21 cellular contexts compared by ENCODE assay signal in the genomic region with DNA sequence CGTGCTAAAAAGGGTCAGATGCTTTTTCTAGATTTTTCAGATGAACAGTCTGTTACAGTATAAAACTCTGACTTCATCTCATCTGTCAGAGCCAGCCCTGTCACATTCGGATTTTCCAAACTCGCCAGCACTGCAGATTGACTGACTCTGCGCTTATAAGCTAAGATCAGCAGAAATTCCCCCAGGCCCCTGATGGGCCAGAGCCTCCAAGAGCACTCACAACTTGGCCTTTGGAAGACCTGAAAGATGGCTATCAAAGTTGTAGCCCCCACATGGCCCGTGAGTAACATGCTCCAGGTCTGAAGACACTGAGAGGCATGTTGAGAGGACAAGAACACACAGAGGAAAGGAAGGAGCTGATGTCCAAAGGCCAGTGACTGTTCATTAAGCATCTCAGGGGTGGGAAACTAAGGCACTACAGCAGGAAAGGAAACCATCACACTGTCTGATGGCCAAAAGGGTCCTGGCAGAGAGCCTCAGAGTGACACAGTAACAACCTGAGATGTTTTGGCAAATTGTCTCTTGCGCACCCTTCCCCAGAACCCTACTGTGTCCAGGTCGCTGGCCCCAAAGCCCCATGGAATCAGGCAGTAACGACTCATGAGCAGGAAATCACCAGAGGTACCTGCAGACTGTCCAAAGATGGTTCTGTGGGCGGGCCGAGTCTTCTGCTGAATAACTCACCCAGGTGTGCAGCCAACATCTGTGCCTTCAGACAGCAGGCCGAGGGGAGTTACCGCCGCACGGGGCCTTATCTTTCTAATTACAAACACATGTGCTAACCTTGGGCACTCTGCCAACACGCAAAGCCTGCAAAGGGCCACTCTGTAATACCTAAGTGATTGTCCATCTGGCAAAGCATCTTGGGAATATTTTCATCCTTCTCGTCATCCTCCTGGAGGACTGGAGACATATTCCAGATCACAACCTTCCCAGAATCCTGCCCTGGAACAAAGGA. TPM values are rescaled to one million over a fixed set of nuclear protein-coding genes. Genes with fewer than 3 reads are reported as not detected.
A peak's percentile ranks its signal among the peaks of the same experiment; 100 is the strongest.
DNase-seq lines count a peak whose midpoint lies in the region; ATAC-seq and TF ChIP-seq lines count a peak whose summit lies in the region.
"Had no signal": no experiment of that assay in that cellular context is flagged by ENCODE, and none has a peak within 500 bp of the region (broad histone marks: within the 10 kb centered on the region; RNA-seq: fewer than 3 reads in every experiment).

No MANE protein-coding gene starts in this region.

- no peak overlapping the region for H3K9ac ChIP-seq in colonic mucosa (ENCODE audit: low read depth in 2 of 2, low read length in 2 of 2)
- H3K9ac ChIP-seq: KMS-11 had no signal

- H3K36me3 ChIP-seq in colonic mucosa = peaks cover 4% of the 10 kb centered on the region

- H3K4me3 Mint-ChIP-seq in mesothelial cell of epicardium = no peak overlapping the region
- H3K4me3 Mint-ChIP-seq: activated CD8-positive, alpha-beta T cell treated with anti-CD3 and anti-CD28 coated beads, Interleukin-2, amount 10 ng/mL, durations not matched to agents 7 days and 5 days; activated T-helper 17 cell treated with anti-CD3 and anti-CD28 coated beads, Interleukin-2, amount 50 U/mL, for 72 hours; B cell had no signal

- no peak for TF ChIP-seq CTCF in colonic mucosa (IDR thresholded peaks at IDR 0.05)
- no peak for TF ChIP-seq CTCF in mesothelial cell of epicardium (IDR thresholded peaks at IDR 0.05; ENCODE audit: unreplicated experiment)

- no peaks in the 10 kb centered on the region for H3K27me3 Mint-ChIP-seq in mesothelial cell of epicardium (ENCODE audit: low read depth)
- H3K27me3 Mint-ChIP-seq: activated T-helper 17 cell treated with anti-CD3 and anti-CD28 coated beads, Interleukin-2, amount 50 U/mL, for 72 hours; B cell; progenitor cell of endocrine pancreas had no signal

- peak; percentile 2 for DNase-seq in DMS 273 treated with DMSO at 0.1 percent for 48 hours (lab: John Stamatoyannopoulos, UW)
- peak; percentile 72 for DNase-seq in NCI-H2227 (lab: John Stamatoyannopoulos, UW; ENCODE audit: unreplicated experiment)
- DNase-seq in colonic mucosa = peak; percentile 24
- DNase-seq in mesothelial cell of epicardium (ENCODE audit: low spot score in 2 of 2, unreplicated experiment in 2 of 2) = peak; percentile 38 to 72
- DNase-seq in sciatic nerve (ENCODE audit: low spot score) = no peak
- DNase-seq in NCI-H2196 (lab: John Stamatoyannopoulos, UW; ENCODE audit: unreplicated experiment) = no peak
- no peak for DNase-seq in epidermal melanocyte (ENCODE audit: insufficient read length, low spot score)
- DNase-seq in activated T-cell treated with anti-CD3 and anti-CD28 coated beads, Interleukin-2, amount 50 U/mL, for 1 hour = no peak
- DNase-seq: activated CD8-positive, alpha-beta T cell treated with anti-CD3 and anti-CD28 coated beads, Interleukin-2, amount 10 ng/mL, durations not matched to agents 7 days and 5 days; cortex of kidney; kidney glomerular epithelial cell; NCI-H1436 treated with DMSO at 0.1 percent for 48 hours; NCI-H510A treated with DMSO at 0.1 percent for 48 hours had no signal

- no peaks in the 10 kb centered on the region for H3K9me3 ChIP-seq in colonic mucosa
- H3K9me3 ChIP-seq: Peyer's patch had no signal

- H3K9me3 Mint-ChIP-seq in mesothelial cell of epicardium = no peaks in the 10 kb centered on the region
- H3K9me3 Mint-ChIP-seq: activated T-helper 17 cell treated with anti-CD3 and anti-CD28 coated beads, Interleukin-2, amount 50 U/mL, for 72 hours had no signal

- intact Hi-C loops in colonic mucosa (cut with DNase I) (no loop called here), sciatic nerve (cut with DNase I) (no loop called here)

- no peak overlapping the region for H3K4me3 ChIP-seq in colonic mucosa
- H3K4me3 ChIP-seq: Peyer's patch had no signal

- H3K4me1 Mint-ChIP-seq in mesothelial cell of epicardium = peaks cover 25% of the 10 kb centered on the region

- peak overlapping the region; percentile 61 for H3K27ac Mint-ChIP-seq in mesothelial cell of epicardium
- H3K27ac Mint-ChIP-seq: activated CD8-positive, alpha-beta T cell treated with anti-CD3 and anti-CD28 coated beads, Interleukin-2, amount 10 ng/mL, durations not matched to agents 7 days and 5 days; activated T-helper 17 cell treated with anti-CD3 and anti-CD28 coated beads, Interleukin-2, amount 50 U/mL, for 72 hours; B cell; progenitor cell of endocrine pancreas had no signal

- H3K27me3 ChIP-seq in colonic mucosa = no peaks in the 10 kb centered on the region
- H3K27me3 ChIP-seq: Peyer's patch had no signal

- peaks cover 10% of the 10 kb centered on the region for H3K36me3 Mint-ChIP-seq in mesothelial cell of epicardium

- no peak for ATAC-seq in sciatic nerve
- ATAC-seq: activated CD8-positive, alpha-beta T cell treated with anti-CD3 and anti-CD28 coated beads, Interleukin-2, amount 10 ng/mL, durations not matched to agents 7 days and 5 days; activated T-helper 17 cell treated with anti-CD3 and anti-CD28 coated beads, Interleukin-2, amount 50 U/mL, for 72 hours; esophagus mucosa had no signal

- no peaks in the 10 kb centered on the region for H3K4me1 ChIP-seq in colonic mucosa
- H3K4me1 ChIP-seq: Peyer's patch had no signal

- H3K27ac ChIP-seq in colonic mucosa = no peak overlapping the region
- H3K27ac ChIP-seq: HL-60, KMS-11, Peyer's patch, VCaP had no signal

RNA-seq across cellular contexts. Expression of a gene that starts 23.6 kb away (rescaled TPM):
- total RNA-seq in colonic mucosa = 10 to 100 TPM; 22.3 to 41.5 TPM
- total RNA-seq in mesothelial cell of epicardium = 34.6 to 38.2 TPM (median 34.9 TPM) in 3 replicates
- total RNA-seq in sciatic nerve = 26.2 TPM

RNA-seq across cellular contexts. Expression of a gene that starts 24.4 kb away (rescaled TPM):
- total RNA-seq in colonic mucosa (10 to 100 TPM; 16.1 to 24.7 TPM), mesothelial cell of epicardium (17.9 to 21.9 TPM (median 19.1 TPM) in 3 replicates), sciatic nerve (18.7 TPM)

RNA-seq across cellular contexts. Expression of a gene that starts 39.6 kb away (rescaled TPM):
- 10 to 100 TPM; 21.6 to 21.8 TPM for total RNA-seq in colonic mucosa
- total RNA-seq in mesothelial cell of epicardium = 33.4 to 36.8 TPM (median 34.0 TPM) in 3 replicates
- 43.8 TPM for total RNA-seq in sciatic nerve

Comparison
In these comparisons a context has a peak if more than half of its experiments do, and no peak if none do; other contexts are left out.
1. DNase-seq: peak in DMS 273 treated with DMSO at 0.1 percent for 48 hours (single experiment), NCI-H2227 (single experiment), colonic mucosa (single experiment) and mesothelial cell of epicardium (2 of 2); none in sciatic nerve (single experiment), NCI-H2196 (single experiment), epidermal melanocyte (single experiment) and activated T-cell treated with anti-CD3 and anti-CD28 coated beads, Interleukin-2, amount 50 U/mL, for 1 hour (single experiment).